ENCODE assay signal across 1 cellular context in genomic region chr7:101126651-101127459, GRCh38.
A peak's percentile ranks its signal among the peaks of the same experiment; 100 is the strongest.
TF ChIP-seq lines count a peak whose summit lies in the region.

SERPINE1 (plus strand) TSS chr7:101127104; CDS start chr7:101128394, 1,290 bp downstream.

TF ChIP-seq in HepG2, 621 proteins besides CTCF, POLR2A, EP300 and RAD21 (continued from another document and continues in another):
- TF ChIP-seq, protein P1, sequence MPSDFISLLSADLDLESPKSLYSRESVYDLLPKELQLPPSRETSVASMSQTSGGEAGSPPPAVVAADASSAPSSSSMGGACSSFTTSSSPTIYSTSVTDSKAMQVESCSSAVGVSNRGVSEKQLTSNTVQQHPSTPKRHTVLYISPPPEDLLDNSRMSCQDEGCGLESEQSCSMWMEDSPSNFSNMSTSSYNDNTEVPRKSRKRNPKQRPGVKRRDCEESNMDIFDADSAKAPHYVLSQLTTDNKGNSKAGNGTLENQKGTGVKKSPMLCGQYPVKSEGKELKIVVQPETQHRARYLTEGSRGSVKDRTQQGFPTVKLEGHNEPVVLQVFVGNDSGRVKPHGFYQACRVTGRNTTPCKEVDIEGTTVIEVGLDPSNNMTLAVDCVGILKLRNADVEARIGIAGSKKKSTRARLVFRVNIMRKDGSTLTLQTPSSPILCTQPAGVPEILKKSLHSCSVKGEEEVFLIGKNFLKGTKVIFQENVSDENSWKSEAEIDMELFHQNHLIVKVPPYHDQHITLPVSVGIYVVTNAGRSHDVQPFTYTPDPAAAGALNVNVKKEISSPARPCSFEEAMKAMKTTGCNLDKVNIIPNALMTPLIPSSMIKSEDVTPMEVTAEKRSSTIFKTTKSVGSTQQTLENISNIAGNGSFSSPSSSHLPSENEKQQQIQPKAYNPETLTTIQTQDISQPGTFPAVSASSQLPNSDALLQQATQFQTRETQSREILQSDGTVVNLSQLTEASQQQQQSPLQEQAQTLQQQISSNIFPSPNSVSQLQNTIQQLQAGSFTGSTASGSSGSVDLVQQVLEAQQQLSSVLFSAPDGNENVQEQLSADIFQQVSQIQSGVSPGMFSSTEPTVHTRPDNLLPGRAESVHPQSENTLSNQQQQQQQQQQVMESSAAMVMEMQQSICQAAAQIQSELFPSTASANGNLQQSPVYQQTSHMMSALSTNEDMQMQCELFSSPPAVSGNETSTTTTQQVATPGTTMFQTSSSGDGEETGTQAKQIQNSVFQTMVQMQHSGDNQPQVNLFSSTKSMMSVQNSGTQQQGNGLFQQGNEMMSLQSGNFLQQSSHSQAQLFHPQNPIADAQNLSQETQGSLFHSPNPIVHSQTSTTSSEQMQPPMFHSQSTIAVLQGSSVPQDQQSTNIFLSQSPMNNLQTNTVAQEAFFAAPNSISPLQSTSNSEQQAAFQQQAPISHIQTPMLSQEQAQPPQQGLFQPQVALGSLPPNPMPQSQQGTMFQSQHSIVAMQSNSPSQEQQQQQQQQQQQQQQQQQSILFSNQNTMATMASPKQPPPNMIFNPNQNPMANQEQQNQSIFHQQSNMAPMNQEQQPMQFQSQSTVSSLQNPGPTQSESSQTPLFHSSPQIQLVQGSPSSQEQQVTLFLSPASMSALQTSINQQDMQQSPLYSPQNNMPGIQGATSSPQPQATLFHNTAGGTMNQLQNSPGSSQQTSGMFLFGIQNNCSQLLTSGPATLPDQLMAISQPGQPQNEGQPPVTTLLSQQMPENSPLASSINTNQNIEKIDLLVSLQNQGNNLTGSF (CRISPR knock-in tag; IDR thresholded peaks at IDR 0.05): no peak
- no peak for TF ChIP-seq ZNF383 (CRISPR knock-in tag; IDR thresholded peaks at IDR 0.05; ENCODE audit: borderline replicate concordance)
- peak; percentile 42; the same call in 1 of the 2 replicates for TF ChIP-seq ZFP90 (CRISPR knock-in tag; IDR thresholded peaks at IDR 0.05; ENCODE audit: borderline replicate concordance)
- no peak for TF ChIP-seq MXD3 (CRISPR knock-in tag; IDR thresholded peaks at IDR 0.05)
- peak; percentile 13; the same call in 1 of the 2 replicates for TF ChIP-seq XBP1 (CRISPR knock-in tag; IDR thresholded peaks at IDR 0.05)
- TF ChIP-seq CREM (IDR thresholded peaks at IDR 0.05): peak; percentile 81
- no peak for TF ChIP-seq CREM (CRISPR knock-in tag; IDR thresholded peaks at IDR 0.05)
- TF ChIP-seq TFDP1 (CRISPR knock-in tag; IDR thresholded peaks at IDR 0.05; ENCODE audit: borderline replicate concordance): no peak
- peak; percentile 55; the same call in 1 of the 2 replicates for TF ChIP-seq LCORL (IDR thresholded peaks at IDR 0.05)
- TF ChIP-seq LCORL (CRISPR knock-in tag; IDR thresholded peaks at IDR 0.05): peak; percentile 95
- no peak for TF ChIP-seq MATR3 (CRISPR knock-in tag; IDR thresholded peaks at IDR 0.05)
- TF ChIP-seq GATAD2A (CRISPR knock-in tag; IDR thresholded peaks at IDR 0.05): peak; percentile 72
- no peak for TF ChIP-seq SP1 (IDR thresholded peaks at IDR 0.05)
- peak; percentile 64 for TF ChIP-seq SP1 (CRISPR knock-in tag; IDR thresholded peaks at IDR 0.05)
- no peak; the same call in 1 of the 2 replicates for TF ChIP-seq ZNF704 (CRISPR knock-in tag; IDR thresholded peaks at IDR 0.05; ENCODE audit: borderline replicate concordance)
- peak; percentile 71; the same call in 1 of the 2 replicates for TF ChIP-seq HMG20A (CRISPR knock-in tag; IDR thresholded peaks at IDR 0.05; ENCODE audit: borderline replicate concordance)
- TF ChIP-seq BCLAF1 (IDR thresholded peaks at IDR 0.05): no peak
- no peak for TF ChIP-seq NFIB (CRISPR knock-in tag; IDR thresholded peaks at IDR 0.05; ENCODE audit: borderline replicate concordance)
- TF ChIP-seq, protein P2, sequence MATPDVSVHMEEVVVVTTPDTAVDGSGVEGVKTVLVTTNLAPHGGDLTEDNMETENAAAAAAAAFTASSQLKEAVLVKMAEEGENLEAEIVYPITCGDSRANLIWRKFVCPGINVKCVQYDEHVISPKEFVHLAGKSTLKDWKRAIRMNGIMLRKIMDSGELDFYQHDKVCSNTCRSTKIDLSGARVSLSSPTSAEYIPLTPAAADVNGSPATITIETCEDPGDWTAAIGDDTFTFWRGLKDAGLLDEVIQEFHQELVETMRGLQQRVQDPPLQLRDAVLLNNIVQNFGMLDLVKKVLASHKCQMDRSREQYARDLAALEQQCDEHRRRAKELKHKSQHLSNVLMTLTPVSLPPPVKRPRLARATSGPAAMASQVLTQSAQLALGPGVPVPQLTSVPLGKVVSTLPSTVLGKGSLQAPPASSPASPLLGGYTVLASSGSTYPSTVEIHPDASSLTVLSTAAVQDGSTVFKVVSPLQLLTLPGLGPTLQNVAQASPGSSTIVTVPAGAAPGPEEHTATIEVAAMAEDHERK (CRISPR knock-in tag; IDR thresholded peaks at IDR 0.05; ENCODE audit: low read depth): no peak
- peak; percentile 56 for TF ChIP-seq RBM39 (IDR thresholded peaks at IDR 0.05; ENCODE audit: low read depth, low read length, poor library complexity, severe bottlenecking)
- peak; percentile 34 for TF ChIP-seq ZNF746 (CRISPR knock-in tag; IDR thresholded peaks at IDR 0.05)
- no peak for TF ChIP-seq SNAI1 (CRISPR knock-in tag; IDR thresholded peaks at IDR 0.05; ENCODE audit: borderline replicate concordance)
- TF ChIP-seq SRF (IDR thresholded peaks at IDR 0.05; ENCODE audit: low read depth, low read length): no peak
- TF ChIP-seq ZNF251 (CRISPR knock-in tag; IDR thresholded peaks at IDR 0.05): no peak
- no peak for TF ChIP-seq ZNF598 (CRISPR knock-in tag; IDR thresholded peaks at IDR 0.05; ENCODE audit: borderline replicate concordance)
- peak; percentile 8; the same call in 1 of the 2 replicates for TF ChIP-seq ZNF768 (CRISPR knock-in tag; IDR thresholded peaks at IDR 0.05)
- TF ChIP-seq ZBTB7B (CRISPR knock-in tag; IDR thresholded peaks at IDR 0.05): peak; percentile 96
- TF ChIP-seq ZFP36L2 (CRISPR knock-in tag; IDR thresholded peaks at IDR 0.05): no peak; the same call in 1 of the 2 replicates
- TF ChIP-seq, protein P3, sequence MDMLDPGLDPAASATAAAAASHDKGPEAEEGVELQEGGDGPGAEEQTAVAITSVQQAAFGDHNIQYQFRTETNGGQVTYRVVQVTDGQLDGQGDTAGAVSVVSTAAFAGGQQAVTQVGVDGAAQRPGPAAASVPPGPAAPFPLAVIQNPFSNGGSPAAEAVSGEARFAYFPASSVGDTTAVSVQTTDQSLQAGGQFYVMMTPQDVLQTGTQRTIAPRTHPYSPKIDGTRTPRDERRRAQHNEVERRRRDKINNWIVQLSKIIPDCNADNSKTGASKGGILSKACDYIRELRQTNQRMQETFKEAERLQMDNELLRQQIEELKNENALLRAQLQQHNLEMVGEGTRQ (IDR thresholded peaks at IDR 0.05; ENCODE audit: low read depth, low read length): no peak
- TF ChIP-seq, protein P3 (CRISPR knock-in tag; IDR thresholded peaks at IDR 0.05; ENCODE audit: borderline replicate concordance): peak; percentile 79; the same call in 1 of the 2 replicates
- TF ChIP-seq, protein P4, sequence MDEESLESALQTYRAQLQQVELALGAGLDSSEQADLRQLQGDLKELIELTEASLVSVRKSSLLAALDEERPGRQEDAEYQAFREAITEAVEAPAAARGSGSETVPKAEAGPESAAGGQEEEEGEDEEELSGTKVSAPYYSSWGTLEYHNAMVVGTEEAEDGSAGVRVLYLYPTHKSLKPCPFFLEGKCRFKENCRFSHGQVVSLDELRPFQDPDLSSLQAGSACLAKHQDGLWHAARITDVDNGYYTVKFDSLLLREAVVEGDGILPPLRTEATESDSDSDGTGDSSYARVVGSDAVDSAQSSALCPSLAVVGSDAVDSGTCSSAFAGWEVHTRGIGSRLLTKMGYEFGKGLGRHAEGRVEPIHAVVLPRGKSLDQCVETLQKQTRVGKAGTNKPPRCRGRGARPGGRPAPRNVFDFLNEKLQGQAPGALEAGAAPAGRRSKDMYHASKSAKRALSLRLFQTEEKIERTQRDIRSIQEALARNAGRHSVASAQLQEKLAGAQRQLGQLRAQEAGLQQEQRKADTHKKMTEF (CRISPR knock-in tag; IDR thresholded peaks at IDR 0.05): peak; percentile 76
- TF ChIP-seq ZNF264 (CRISPR knock-in tag; IDR thresholded peaks at IDR 0.05): no peak
- TF ChIP-seq IRX3 (CRISPR knock-in tag; IDR thresholded peaks at IDR 0.05; ENCODE audit: borderline replicate concordance, low read depth): no peak; the same call in 1 of the 2 replicates
- no peak for TF ChIP-seq ARNT (IDR thresholded peaks at IDR 0.05)
- no peak for TF ChIP-seq CAMTA2 (CRISPR knock-in tag; IDR thresholded peaks at IDR 0.05; ENCODE audit: borderline replicate concordance)
- TF ChIP-seq, protein P5, sequence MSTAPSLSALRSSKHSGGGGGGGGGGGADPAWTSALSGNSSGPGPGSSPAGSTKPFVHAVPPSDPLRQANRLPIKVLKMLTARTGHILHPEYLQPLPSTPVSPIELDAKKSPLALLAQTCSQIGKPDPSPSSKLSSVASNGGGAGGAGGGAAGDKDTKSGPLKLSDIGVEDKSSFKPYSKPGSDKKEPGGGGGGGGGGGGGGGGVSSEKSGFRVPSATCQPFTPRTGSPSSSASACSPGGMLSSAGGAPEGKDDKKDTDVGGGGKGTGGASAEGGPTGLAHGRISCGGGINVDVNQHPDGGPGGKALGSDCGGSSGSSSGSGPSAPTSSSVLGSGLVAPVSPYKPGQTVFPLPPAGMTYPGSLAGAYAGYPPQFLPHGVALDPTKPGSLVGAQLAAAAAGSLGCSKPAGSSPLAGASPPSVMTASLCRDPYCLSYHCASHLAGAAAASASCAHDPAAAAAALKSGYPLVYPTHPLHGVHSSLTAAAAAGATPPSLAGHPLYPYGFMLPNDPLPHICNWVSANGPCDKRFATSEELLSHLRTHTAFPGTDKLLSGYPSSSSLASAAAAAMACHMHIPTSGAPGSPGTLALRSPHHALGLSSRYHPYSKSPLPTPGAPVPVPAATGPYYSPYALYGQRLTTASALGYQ (CRISPR knock-in tag; IDR thresholded peaks at IDR 0.05): peak; percentile 37; the same call in 1 of the 2 replicates
- TF ChIP-seq ZFP1 (CRISPR knock-in tag; IDR thresholded peaks at IDR 0.05): 0 out of 2 replicates have a peak, but pooled peaks have one; percentile 8
- TF ChIP-seq ZNF652 (CRISPR knock-in tag; IDR thresholded peaks at IDR 0.05; ENCODE audit: borderline replicate concordance, low read depth): no peak
